8 cellular contexts compared by ENCODE assay signal in genomic region chr10:23702977-23703414, GRCh38.
DNase-seq lines count a peak whose midpoint lies in the region; ATAC-seq and TF ChIP-seq lines count a peak whose summit lies in the region.

No MANE protein-coding gene starts in this region.

- no peaks in the 10 kb centered on the region for H3K79me1 ChIP-seq in mesendoderm (ENCODE audit: low read length)

- DNase-seq in CD14-positive monocyte (ENCODE audit: low spot score) (peak; percentile 57), NCI-H2107 treated with DMSO at 0.1 percent for 48 hours (lab: John Stamatoyannopoulos, UW; ENCODE audit: unreplicated experiment) (peak; percentile 4), mesendoderm (peak; percentile 92)
- peak; percentile 22 for DNase-seq in activated CD4-positive, alpha-beta T cell treated with anti-CD3 and anti-CD28 coated beads for 1 hour
- DNase-seq in effector CD4-positive, alpha-beta T cell: peak; percentile 38
- peak; percentile 17 to 70 (median 37) for DNase-seq in stimulated activated naive CD4-positive, alpha-beta T cell (lab: John Stamatoyannopoulos, UW)

- intact Hi-C loops in CD14-positive monocyte (cut with micrococcal nuclease): loop anchor here (5.0 to 10.0 kb wide), 2 partner anchors 391 to 538 kb away; no protein-coding TSS in a partner anchor

- peak; percentile 78 for TF ChIP-seq CTCF in CD14-positive monocyte (IDR thresholded peaks at IDR 0.05)

- no peak overlapping the region for H3K4me3 ChIP-seq in mesendoderm (ENCODE audit: low read length)

- no peak overlapping the region for H3K18ac ChIP-seq in mesendoderm (ENCODE audit: low read length)

- H3K4me3 Mint-ChIP-seq in CD14-positive monocyte: peak overlapping the region in 1 of 2 donors; percentile 39

- no peak overlapping the region for H2AK5ac ChIP-seq in mesendoderm (ENCODE audit: low read length)

- H3K23ac ChIP-seq in mesendoderm (ENCODE audit: low read length): no peak overlapping the region

- H4K8ac ChIP-seq in mesendoderm (ENCODE audit: low read depth, low read length): no peak overlapping the region

- H4K5ac ChIP-seq in mesendoderm (ENCODE audit: low read length): no peak overlapping the region

- H3K79me2 ChIP-seq in mesendoderm (ENCODE audit: control insufficient read depth, insufficient read depth, low read length): no peaks in the 10 kb centered on the region

- H3K9me3 Mint-ChIP-seq in CD14-positive monocyte: peaks cover 0 to 3% (median 2%) of the 10 kb centered on the region in 7 donors

- peak overlapping the region in 1 of 7 donors; percentile 46 for H3K27ac Mint-ChIP-seq in CD14-positive monocyte

- H3K4ac ChIP-seq in mesendoderm (ENCODE audit: low read depth, low read length): no peak overlapping the region

- WGBS in mesendoderm (ENCODE audit: extremely low coverage, insufficient coverage, low lambda C conversion rate): no CpG with 5 or more reads among the region's 9 CpGs

- no peak overlapping the region for H3K9ac ChIP-seq in mesendoderm (ENCODE audit: low read length)

- no peaks in the 10 kb centered on the region for H3K36me3 Mint-ChIP-seq in CD14-positive monocyte

- H3K56ac ChIP-seq in mesendoderm (ENCODE audit: low read length): no peak overlapping the region

- H2BK15ac ChIP-seq in mesendoderm (replicated peaks; ENCODE audit: low read depth): no peak overlapping the region

- peaks cover 6% of the 10 kb centered on the region for H3K4me1 Mint-ChIP-seq in CD14-positive monocyte

- H2BK120ac ChIP-seq in mesendoderm (ENCODE audit: low read depth, low read length): no peak overlapping the region

- H3K36me3 ChIP-seq in mesendoderm (ENCODE audit: control insufficient read depth, insufficient read depth, low read length): no peaks in the 10 kb centered on the region

- H3K27ac ChIP-seq in mesendoderm (ENCODE audit: low read depth, low read length): no peak overlapping the region

- H3K27me3 ChIP-seq in mesendoderm (ENCODE audit: insufficient read depth, low read length, poor library complexity): no peaks in the 10 kb centered on the region

- no peak overlapping the region for H3K4me2 ChIP-seq in mesendoderm (ENCODE audit: low read length)

- H3K4me1 ChIP-seq in mesendoderm (ENCODE audit: control insufficient read depth, low read depth, low read length): no peaks in the 10 kb centered on the region

- peaks cover 2 to 18% (median 9%) of the 10 kb centered on the region in 3 donors for H3K27me3 Mint-ChIP-seq in CD14-positive monocyte (ENCODE audit: low read depth in 3 of 3)

- H2BK5ac ChIP-seq in mesendoderm (ENCODE audit: low read length): no peak overlapping the region

- ATAC-seq in GM19025 (IDR thresholded peaks at IDR 0.05; ENCODE audit: low read depth, unreplicated experiment) (peak; percentile 94), HG03097 (IDR thresholded peaks at IDR 0.05; ENCODE audit: low FRiP score, unreplicated experiment) (peak; percentile 99)

Comparison
In these comparisons a context has a peak if more than half of its experiments do, and no peak if none do; other contexts are left out.
1. DNase-seq: peak in every context shown above with its lines; median percentile 92 in mesendoderm; 57 in CD14-positive monocyte; 38 in effector CD4-positive, alpha-beta T cell; 37 in stimulated activated naive CD4-positive, alpha-beta T cell; 22 in activated CD4-positive, alpha-beta T cell treated with anti-CD3 and anti-CD28 coated beads for 1 hour; 4 in NCI-H2107 treated with DMSO at 0.1 percent for 48 hours.